ENCODE assay signal across 1 cellular context in genomic region chr11:64240467-64241174, GRCh38.
TF ChIP-seq lines count a peak whose summit lies in the region.

Gene FKBP2 (plus strand): TSS chr11:64241095. CDS start chr11:64242388, 1,293 bp downstream.

TF ChIP-seq in HepG2, 621 proteins besides CTCF, POLR2A, EP300 and RAD21 (continued from another document and continues in another):
- TF ChIP-seq ZBTB33 (CRISPR knock-in tag; IDR thresholded peaks at IDR 0.05) (no peak), NFAT5 (CRISPR knock-in tag; IDR thresholded peaks at IDR 0.05) (no peak), ZNF850 (CRISPR knock-in tag; conservative IDR thresholded peaks at IDR 0.05) (0 out of 2 replicates have a peak, but pooled peaks have one; percentile 43), SMYD3 (CRISPR knock-in tag; IDR thresholded peaks at IDR 0.05) (no peak), ZNF143 (CRISPR knock-in tag; IDR thresholded peaks at IDR 0.05) (peak; percentile 59; the same call in 1 of the 2 replicates), KLF9 (CRISPR knock-in tag; IDR thresholded peaks at IDR 0.05; ENCODE audit: low read depth) (no peak), ATF2 (CRISPR knock-in tag; IDR thresholded peaks at IDR 0.05) (peak; percentile 51; the same call in 1 of the 2 replicates), ZNF552 (CRISPR knock-in tag; IDR thresholded peaks at IDR 0.05; ENCODE audit: borderline replicate concordance) (peak; percentile 73; the same call in 1 of the 2 replicates), RFXAP (CRISPR knock-in tag; IDR thresholded peaks at IDR 0.05; ENCODE audit: borderline replicate concordance) (peak; percentile 64; the same call in 1 of the 2 replicates), KAT7 (CRISPR knock-in tag; IDR thresholded peaks at IDR 0.05; ENCODE audit: borderline replicate concordance) (no peak), ZFP90 (CRISPR knock-in tag; IDR thresholded peaks at IDR 0.05; ENCODE audit: borderline replicate concordance) (peak; percentile 93), PAF1 (CRISPR knock-in tag; IDR thresholded peaks at IDR 0.05) (no peak), JARID2 (CRISPR knock-in tag; IDR thresholded peaks at IDR 0.05; ENCODE audit: insufficient replicate concordance) (no peak), MTA3 (CRISPR knock-in tag; IDR thresholded peaks at IDR 0.05) (no peak), DR1 (CRISPR knock-in tag; IDR thresholded peaks at IDR 0.05) (peak; percentile 83), ZFP36L1 (CRISPR knock-in tag; IDR thresholded peaks at IDR 0.05) (no peak), FOSL2 (CRISPR knock-in tag; IDR thresholded peaks at IDR 0.05) (0 out of 2 replicates have a peak, but pooled peaks have one; percentile 5), ZNF468 (CRISPR knock-in tag; IDR thresholded peaks at IDR 0.05) (no peak), BCLAF1 (IDR thresholded peaks at IDR 0.05) (no peak), DPF2 (CRISPR knock-in tag; IDR thresholded peaks at IDR 0.05; ENCODE audit: borderline replicate concordance, low read depth) (no peak), TAF15 (IDR thresholded peaks at IDR 0.05; ENCODE audit: low read depth, low read length, poor library complexity, severe bottlenecking) (peak; percentile 90), PHB2 (IDR thresholded peaks at IDR 0.05; ENCODE audit: partially characterized antibody) (no peak), HMG20B (CRISPR knock-in tag; conservative IDR thresholded peaks at IDR 0.05) (no peak), ZNF331 (CRISPR knock-in tag; IDR thresholded peaks at IDR 0.05) (no peak), ZNF580 (CRISPR knock-in tag; IDR thresholded peaks at IDR 0.05; ENCODE audit: borderline replicate concordance, low read depth) (peak; percentile 54; the same call in 1 of the 2 replicates), SOX5 (CRISPR knock-in tag; IDR thresholded peaks at IDR 0.05; ENCODE audit: borderline replicate concordance) (peak; percentile 22; the same call in 1 of the 2 replicates), MED8 (CRISPR knock-in tag; IDR thresholded peaks at IDR 0.05; ENCODE audit: insufficient replicate concordance) (peak; percentile 48), ZFP82 (CRISPR knock-in tag; IDR thresholded peaks at IDR 0.05; ENCODE audit: borderline replicate concordance) (0 out of 2 replicates have a peak, but pooled peaks have one; percentile 69), GMEB1 (CRISPR knock-in tag; IDR thresholded peaks at IDR 0.05; ENCODE audit: borderline replicate concordance) (peak; percentile 91), ZNF350 (CRISPR knock-in tag; IDR thresholded peaks at IDR 0.05; ENCODE audit: borderline replicate concordance, low read depth) (peak; percentile 67; the same call in 1 of the 2 replicates), ZBED4 (CRISPR knock-in tag; IDR thresholded peaks at IDR 0.05; ENCODE audit: borderline replicate concordance) (no peak), SALL1 (CRISPR knock-in tag; IDR thresholded peaks at IDR 0.05) (peak; percentile 58), ZNF839 (CRISPR knock-in tag; IDR thresholded peaks at IDR 0.05; ENCODE audit: borderline replicate concordance) (no peak), ZNF570 (CRISPR knock-in tag; IDR thresholded peaks at IDR 0.05; ENCODE audit: borderline replicate concordance) (no peak), ZFY (CRISPR knock-in tag; IDR thresholded peaks at IDR 0.05) (peak; percentile 67), ATAD3A (CRISPR knock-in tag; IDR thresholded peaks at IDR 0.05) (no peak), ZNF777 (CRISPR knock-in tag; IDR thresholded peaks at IDR 0.05) (0 out of 2 replicates have a peak, but pooled peaks have one; percentile 36), ZNF703 (CRISPR knock-in tag; IDR thresholded peaks at IDR 0.05; ENCODE audit: borderline replicate concordance) (no peak; the same call in 1 of the 2 replicates), XRCC5 (optimal IDR thresholded peaks at IDR 0.05; ENCODE audit: low read length) (no peak), ZNF496 (CRISPR knock-in tag; IDR thresholded peaks at IDR 0.05; ENCODE audit: insufficient replicate concordance) (no peak), CBX2 (IDR thresholded peaks at IDR 0.05; ENCODE audit: low read depth, low read length) (no peak), CBX2 (CRISPR knock-in tag; IDR thresholded peaks at IDR 0.05; ENCODE audit: low read depth) (no peak), CHD2 (IDR thresholded peaks at IDR 0.05; ENCODE audit: low read depth, low read length) (no peak), FIP1L1 (IDR thresholded peaks at IDR 0.05; ENCODE audit: borderline replicate concordance, insufficient read depth, low read depth, low read length) (no peak), GLI4 (CRISPR knock-in tag; IDR thresholded peaks at IDR 0.05; ENCODE audit: borderline replicate concordance) (peak; percentile 68; the same call in 1 of the 2 replicates), ERF (CRISPR knock-in tag; IDR thresholded peaks at IDR 0.05) (no peak; the same call in 1 of the 2 replicates), ZNF691 (CRISPR knock-in tag; IDR thresholded peaks at IDR 0.05; ENCODE audit: borderline replicate concordance, low read depth) (no peak)
